In the genomic region with DNA sequence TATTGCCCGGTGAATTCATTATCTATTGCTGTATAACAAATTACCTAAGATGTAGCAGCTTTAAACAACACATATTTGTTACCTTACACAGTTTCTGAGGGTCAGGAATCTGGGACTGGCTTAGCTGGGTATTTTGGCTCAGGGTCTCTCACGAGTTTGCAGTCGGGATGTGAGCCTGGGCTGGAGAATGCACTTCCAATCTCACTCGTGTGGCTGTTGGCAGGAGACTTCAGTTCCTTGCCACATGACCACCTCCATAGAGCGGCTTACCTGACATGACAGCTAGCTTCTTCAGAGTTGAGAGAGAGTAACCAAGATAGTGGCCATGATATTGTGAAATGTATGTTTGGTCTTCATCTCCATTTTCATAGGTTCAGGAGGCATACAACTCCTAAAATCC, we compare ENCODE assay signal across 24 cellular contexts. TPM values are rescaled to one million over a fixed set of nuclear protein-coding genes. Genes with fewer than 3 reads are reported as not detected.
"Had no signal": no experiment of that assay in that cellular context is flagged by ENCODE, and none has a peak within 500 bp of the region (broad histone marks: within the 10 kb centered on the region; RNA-seq: fewer than 3 reads in every experiment).

No MANE protein-coding gene starts in this region.

- H3K36me3 ChIP-seq: lower lobe of right lung, ovary, spleen, suprapubic skin, thoracic aorta, tibial artery, upper lobe of right lung had no signal

- FAIRE-seq: islet of Langerhans, kidney, small intestine, urothelium cell line had no signal

- H3K9me3 ChIP-seq: lower lobe of right lung, ovary, spleen, suprapubic skin, thoracic aorta, tibial artery, upper lobe of right lung had no signal

- DNase-seq: head of caudate nucleus; hypothalamus; immature natural killer cell; kidney; lower lobe of right lung; mammary epithelial cell; mesenchymal stem cell; naive B cell; ovary; small intestine; spleen; stimulated activated CD4-positive, alpha-beta T cell treated with anti-CD3 and anti-CD28 coated beads, Interleukin-4, amount 100 ng/mL, for 24 hours; stimulated activated naive CD4-positive, alpha-beta T cell; tibial artery; trophoblast cell; upper lobe of right lung had no signal

- H3K27me3 ChIP-seq: ovary, spleen, suprapubic skin, tibial artery, upper lobe of right lung had no signal

- ATAC-seq: lower lobe of right lung; natural killer cell treated with Interleukin-12 subunit alpha and Interleukin-12 subunit beta and Interleukin-15 and Interleukin-18, amount 100 ng/mL, for 72 hours; sciatic nerve; stimulated activated effector memory CD8-positive, alpha-beta T cell treated with anti-CD3 and anti-CD28 coated beads, Interleukin-12 subunit alpha, Interleukin-12 subunit beta, amount 100 ng/mL, for 72 hours; upper lobe of right lung had no signal

- H3K4me1 ChIP-seq: lower lobe of right lung, spleen, suprapubic skin, tibial artery, upper lobe of right lung had no signal

- H3K27ac ChIP-seq: lower lobe of right lung, ovary, spleen, suprapubic skin, thoracic aorta, tibial artery, upper lobe of right lung had no signal

- H3K4me3 ChIP-seq: lower lobe of right lung, ovary, spleen, suprapubic skin, thoracic aorta, tibial artery, upper lobe of right lung had no signal

RNA-seq across cellular contexts. Expression of gene MITF, which starts 18.4 kb away (rescaled TPM):
- polyA plus RNA-seq: neural cell had no signal
